Comparison of ENCODE assay signal across 1 cellular context in the genomic region with DNA sequence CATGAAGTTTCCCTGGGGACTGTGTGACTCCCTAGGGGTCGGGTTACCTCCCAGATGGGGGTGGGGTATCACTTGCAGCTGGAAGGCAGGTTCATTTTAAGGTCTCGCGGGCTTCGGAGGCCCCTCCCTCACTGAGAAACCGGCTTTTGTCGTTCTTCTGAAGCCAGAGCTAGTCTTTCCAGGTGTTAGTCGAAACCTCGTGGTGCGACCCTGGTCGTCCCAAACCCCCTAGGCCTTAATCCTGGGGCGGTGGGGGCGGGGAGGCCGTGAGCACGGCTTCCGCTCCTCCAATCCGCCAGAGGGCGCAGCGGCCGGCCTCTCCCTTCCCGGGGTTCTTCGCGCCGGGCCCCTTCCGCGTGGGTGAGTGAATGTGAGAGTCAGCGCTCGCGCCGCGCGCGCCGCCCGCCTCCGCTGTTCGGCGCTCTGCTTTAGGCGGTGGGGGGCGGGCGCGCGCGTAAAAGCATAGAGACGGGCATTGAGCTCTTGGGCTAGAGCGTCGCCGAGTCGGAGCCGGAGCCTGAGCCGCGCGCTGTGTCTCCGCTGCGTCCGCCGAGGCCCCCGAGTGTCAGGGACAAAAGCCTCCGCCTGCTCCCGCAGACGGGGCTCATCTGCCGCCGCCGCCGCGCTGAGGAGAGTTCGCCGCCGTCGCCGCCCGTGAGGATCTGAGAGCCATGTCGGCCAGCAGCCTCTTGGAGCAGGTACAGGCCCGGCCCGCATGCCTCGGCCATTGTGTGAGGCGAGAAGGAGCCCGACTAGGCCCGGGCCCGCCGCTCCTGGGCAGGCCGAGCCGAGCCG.
TF ChIP-seq lines count a peak whose summit lies in the region.

A gene (plus strand): TSS at position 491 of the 795 bp plus-strand sequence. CDS start 181 bp downstream, at position 672.

TF ChIP-seq in HepG2, 621 proteins besides CTCF, POLR2A, EP300 and RAD21 (continued from another document and continues in another):
- TF ChIP-seq, protein P1, sequence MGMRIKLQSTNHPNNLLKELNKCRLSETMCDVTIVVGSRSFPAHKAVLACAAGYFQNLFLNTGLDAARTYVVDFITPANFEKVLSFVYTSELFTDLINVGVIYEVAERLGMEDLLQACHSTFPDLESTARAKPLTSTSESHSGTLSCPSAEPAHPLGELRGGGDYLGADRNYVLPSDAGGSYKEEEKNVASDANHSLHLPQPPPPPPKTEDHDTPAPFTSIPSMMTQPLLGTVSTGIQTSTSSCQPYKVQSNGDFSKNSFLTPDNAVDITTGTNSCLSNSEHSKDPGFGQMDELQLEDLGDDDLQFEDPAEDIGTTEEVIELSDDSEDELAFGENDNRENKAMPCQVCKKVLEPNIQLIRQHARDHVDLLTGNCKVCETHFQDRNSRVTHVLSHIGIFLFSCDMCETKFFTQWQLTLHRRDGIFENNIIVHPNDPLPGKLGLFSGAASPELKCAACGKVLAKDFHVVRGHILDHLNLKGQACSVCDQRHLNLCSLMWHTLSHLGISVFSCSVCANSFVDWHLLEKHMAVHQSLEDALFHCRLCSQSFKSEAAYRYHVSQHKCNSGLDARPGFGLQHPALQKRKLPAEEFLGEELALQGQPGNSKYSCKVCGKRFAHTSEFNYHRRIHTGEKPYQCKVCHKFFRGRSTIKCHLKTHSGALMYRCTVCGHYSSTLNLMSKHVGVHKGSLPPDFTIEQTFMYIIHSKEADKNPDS (CRISPR knock-in tag; IDR thresholded peaks at IDR 0.05) = 0 out of 2 replicates have a peak, but pooled peaks have one; percentile 59
- TF ChIP-seq, protein P2, sequence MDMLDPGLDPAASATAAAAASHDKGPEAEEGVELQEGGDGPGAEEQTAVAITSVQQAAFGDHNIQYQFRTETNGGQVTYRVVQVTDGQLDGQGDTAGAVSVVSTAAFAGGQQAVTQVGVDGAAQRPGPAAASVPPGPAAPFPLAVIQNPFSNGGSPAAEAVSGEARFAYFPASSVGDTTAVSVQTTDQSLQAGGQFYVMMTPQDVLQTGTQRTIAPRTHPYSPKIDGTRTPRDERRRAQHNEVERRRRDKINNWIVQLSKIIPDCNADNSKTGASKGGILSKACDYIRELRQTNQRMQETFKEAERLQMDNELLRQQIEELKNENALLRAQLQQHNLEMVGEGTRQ (IDR thresholded peaks at IDR 0.05; ENCODE audit: low read depth, low read length) = no peak
- TF ChIP-seq, protein P2 (CRISPR knock-in tag; IDR thresholded peaks at IDR 0.05; ENCODE audit: borderline replicate concordance) = peak; percentile 48; the same call in 1 of the 2 replicates
- TF ChIP-seq, protein P3, sequence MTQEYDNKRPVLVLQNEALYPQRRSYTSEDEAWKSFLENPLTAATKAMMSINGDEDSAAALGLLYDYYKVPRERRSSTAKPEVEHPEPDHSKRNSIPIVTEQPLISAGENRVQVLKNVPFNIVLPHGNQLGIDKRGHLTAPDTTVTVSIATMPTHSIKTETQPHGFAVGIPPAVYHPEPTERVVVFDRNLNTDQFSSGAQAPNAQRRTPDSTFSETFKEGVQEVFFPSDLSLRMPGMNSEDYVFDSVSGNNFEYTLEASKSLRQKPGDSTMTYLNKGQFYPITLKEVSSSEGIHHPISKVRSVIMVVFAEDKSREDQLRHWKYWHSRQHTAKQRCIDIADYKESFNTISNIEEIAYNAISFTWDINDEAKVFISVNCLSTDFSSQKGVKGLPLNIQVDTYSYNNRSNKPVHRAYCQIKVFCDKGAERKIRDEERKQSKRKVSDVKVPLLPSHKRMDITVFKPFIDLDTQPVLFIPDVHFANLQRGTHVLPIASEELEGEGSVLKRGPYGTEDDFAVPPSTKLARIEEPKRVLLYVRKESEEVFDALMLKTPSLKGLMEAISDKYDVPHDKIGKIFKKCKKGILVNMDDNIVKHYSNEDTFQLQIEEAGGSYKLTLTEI (CRISPR knock-in tag; conservative IDR thresholded peaks at IDR 0.05) = no peak
- peak; percentile 45 for TF ChIP-seq POLR2AphosphoS5 (IDR thresholded peaks at IDR 0.05; ENCODE audit: low read depth, low read length)
- no peak for TF ChIP-seq CENPX (CRISPR knock-in tag; IDR thresholded peaks at IDR 0.05)
- no peak for TF ChIP-seq ZNF713 (CRISPR knock-in tag; IDR thresholded peaks at IDR 0.05)
- no peak for TF ChIP-seq NFE2L2 (IDR thresholded peaks at IDR 0.05; ENCODE audit: low read length)
- TF ChIP-seq, protein P4, sequence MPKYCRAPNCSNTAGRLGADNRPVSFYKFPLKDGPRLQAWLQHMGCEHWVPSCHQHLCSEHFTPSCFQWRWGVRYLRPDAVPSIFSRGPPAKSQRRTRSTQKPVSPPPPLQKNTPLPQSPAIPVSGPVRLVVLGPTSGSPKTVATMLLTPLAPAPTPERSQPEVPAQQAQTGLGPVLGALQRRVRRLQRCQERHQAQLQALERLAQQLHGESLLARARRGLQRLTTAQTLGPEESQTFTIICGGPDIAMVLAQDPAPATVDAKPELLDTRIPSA (CRISPR knock-in tag; IDR thresholded peaks at IDR 0.05; ENCODE audit: borderline replicate concordance) = peak; percentile 75
- no peak for TF ChIP-seq TCF12 (IDR thresholded peaks at IDR 0.05)
- 0 out of 2 replicates have a peak, but pooled peaks have one; percentile 30 for TF ChIP-seq TCF12 (CRISPR knock-in tag; IDR thresholded peaks at IDR 0.05)
- peak; percentile 11 for TF ChIP-seq PTBP1 (IDR thresholded peaks at IDR 0.05; ENCODE audit: low read depth, low read length, poor library complexity, severe bottlenecking)
- TF ChIP-seq, protein P5, sequence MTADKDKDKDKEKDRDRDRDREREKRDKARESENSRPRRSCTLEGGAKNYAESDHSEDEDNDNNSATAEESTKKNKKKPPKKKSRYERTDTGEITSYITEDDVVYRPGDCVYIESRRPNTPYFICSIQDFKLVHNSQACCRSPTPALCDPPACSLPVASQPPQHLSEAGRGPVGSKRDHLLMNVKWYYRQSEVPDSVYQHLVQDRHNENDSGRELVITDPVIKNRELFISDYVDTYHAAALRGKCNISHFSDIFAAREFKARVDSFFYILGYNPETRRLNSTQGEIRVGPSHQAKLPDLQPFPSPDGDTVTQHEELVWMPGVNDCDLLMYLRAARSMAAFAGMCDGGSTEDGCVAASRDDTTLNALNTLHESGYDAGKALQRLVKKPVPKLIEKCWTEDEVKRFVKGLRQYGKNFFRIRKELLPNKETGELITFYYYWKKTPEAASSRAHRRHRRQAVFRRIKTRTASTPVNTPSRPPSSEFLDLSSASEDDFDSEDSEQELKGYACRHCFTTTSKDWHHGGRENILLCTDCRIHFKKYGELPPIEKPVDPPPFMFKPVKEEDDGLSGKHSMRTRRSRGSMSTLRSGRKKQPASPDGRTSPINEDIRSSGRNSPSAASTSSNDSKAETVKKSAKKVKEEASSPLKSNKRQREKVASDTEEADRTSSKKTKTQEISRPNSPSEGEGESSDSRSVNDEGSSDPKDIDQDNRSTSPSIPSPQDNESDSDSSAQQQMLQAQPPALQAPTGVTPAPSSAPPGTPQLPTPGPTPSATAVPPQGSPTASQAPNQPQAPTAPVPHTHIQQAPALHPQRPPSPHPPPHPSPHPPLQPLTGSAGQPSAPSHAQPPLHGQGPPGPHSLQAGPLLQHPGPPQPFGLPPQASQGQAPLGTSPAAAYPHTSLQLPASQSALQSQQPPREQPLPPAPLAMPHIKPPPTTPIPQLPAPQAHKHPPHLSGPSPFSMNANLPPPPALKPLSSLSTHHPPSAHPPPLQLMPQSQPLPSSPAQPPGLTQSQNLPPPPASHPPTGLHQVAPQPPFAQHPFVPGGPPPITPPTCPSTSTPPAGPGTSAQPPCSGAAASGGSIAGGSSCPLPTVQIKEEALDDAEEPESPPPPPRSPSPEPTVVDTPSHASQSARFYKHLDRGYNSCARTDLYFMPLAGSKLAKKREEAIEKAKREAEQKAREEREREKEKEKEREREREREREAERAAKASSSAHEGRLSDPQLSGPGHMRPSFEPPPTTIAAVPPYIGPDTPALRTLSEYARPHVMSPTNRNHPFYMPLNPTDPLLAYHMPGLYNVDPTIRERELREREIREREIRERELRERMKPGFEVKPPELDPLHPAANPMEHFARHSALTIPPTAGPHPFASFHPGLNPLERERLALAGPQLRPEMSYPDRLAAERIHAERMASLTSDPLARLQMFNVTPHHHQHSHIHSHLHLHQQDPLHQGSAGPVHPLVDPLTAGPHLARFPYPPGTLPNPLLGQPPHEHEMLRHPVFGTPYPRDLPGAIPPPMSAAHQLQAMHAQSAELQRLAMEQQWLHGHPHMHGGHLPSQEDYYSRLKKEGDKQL (CRISPR knock-in tag; IDR thresholded peaks at IDR 0.05; ENCODE audit: low read depth) = no peak
- no peak for TF ChIP-seq NFATC3 (CRISPR knock-in tag; IDR thresholded peaks at IDR 0.05)
- TF ChIP-seq ZKSCAN1 (IDR thresholded peaks at IDR 0.05; ENCODE audit: low read length) = no peak
- TF ChIP-seq, protein P6, sequence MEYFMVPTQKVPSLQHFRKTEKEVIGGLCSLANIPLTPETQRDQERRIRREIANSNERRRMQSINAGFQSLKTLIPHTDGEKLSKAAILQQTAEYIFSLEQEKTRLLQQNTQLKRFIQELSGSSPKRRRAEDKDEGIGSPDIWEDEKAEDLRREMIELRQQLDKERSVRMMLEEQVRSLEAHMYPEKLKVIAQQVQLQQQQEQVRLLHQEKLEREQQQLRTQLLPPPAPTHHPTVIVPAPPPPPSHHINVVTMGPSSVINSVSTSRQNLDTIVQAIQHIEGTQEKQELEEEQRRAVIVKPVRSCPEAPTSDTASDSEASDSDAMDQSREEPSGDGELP (IDR thresholded peaks at IDR 0.05; ENCODE audit: borderline replicate concordance, low read depth) = peak; percentile 86
- peak; percentile 53; the same call in 1 of the 2 replicates for TF ChIP-seq ZNF878 (CRISPR knock-in tag; IDR thresholded peaks at IDR 0.05)
- peak; percentile 23; the same call in 1 of the 2 replicates for TF ChIP-seq ZBTB3 (CRISPR knock-in tag; IDR thresholded peaks at IDR 0.05; ENCODE audit: borderline replicate concordance, low read depth)
- TF ChIP-seq PCBP2 (optimal IDR thresholded peaks at IDR 0.05; ENCODE audit: low read depth, low read length, poor library complexity, severe bottlenecking) = no peak
- TF ChIP-seq ZFP36L1 (CRISPR knock-in tag; IDR thresholded peaks at IDR 0.05) = peak; percentile 34; the same call in 1 of the 2 replicates
- TF ChIP-seq, protein P7, sequence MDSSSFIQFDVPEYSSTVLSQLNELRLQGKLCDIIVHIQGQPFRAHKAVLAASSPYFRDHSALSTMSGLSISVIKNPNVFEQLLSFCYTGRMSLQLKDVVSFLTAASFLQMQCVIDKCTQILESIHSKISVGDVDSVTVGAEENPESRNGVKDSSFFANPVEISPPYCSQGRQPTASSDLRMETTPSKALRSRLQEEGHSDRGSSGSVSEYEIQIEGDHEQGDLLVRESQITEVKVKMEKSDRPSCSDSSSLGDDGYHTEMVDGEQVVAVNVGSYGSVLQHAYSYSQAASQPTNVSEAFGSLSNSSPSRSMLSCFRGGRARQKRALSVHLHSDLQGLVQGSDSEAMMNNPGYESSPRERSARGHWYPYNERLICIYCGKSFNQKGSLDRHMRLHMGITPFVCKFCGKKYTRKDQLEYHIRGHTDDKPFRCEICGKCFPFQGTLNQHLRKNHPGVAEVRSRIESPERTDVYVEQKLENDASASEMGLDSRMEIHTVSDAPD (CRISPR knock-in tag; IDR thresholded peaks at IDR 0.05) = no peak
- TF ChIP-seq ZNF367 (CRISPR knock-in tag; IDR thresholded peaks at IDR 0.05; ENCODE audit: borderline replicate concordance) = no peak
- TF ChIP-seq ZNF143 (CRISPR knock-in tag; IDR thresholded peaks at IDR 0.05) = peak; percentile 86
- no peak for TF ChIP-seq ZNF432 (CRISPR knock-in tag; IDR thresholded peaks at IDR 0.05; ENCODE audit: borderline replicate concordance)
- TF ChIP-seq, protein P8, sequence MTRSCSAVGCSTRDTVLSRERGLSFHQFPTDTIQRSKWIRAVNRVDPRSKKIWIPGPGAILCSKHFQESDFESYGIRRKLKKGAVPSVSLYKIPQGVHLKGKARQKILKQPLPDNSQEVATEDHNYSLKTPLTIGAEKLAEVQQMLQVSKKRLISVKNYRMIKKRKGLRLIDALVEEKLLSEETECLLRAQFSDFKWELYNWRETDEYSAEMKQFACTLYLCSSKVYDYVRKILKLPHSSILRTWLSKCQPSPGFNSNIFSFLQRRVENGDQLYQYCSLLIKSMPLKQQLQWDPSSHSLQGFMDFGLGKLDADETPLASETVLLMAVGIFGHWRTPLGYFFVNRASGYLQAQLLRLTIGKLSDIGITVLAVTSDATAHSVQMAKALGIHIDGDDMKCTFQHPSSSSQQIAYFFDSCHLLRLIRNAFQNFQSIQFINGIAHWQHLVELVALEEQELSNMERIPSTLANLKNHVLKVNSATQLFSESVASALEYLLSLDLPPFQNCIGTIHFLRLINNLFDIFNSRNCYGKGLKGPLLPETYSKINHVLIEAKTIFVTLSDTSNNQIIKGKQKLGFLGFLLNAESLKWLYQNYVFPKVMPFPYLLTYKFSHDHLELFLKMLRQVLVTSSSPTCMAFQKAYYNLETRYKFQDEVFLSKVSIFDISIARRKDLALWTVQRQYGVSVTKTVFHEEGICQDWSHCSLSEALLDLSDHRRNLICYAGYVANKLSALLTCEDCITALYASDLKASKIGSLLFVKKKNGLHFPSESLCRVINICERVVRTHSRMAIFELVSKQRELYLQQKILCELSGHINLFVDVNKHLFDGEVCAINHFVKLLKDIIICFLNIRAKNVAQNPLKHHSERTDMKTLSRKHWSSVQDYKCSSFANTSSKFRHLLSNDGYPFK (CRISPR knock-in tag; IDR thresholded peaks at IDR 0.05; ENCODE audit: borderline replicate concordance) = peak; percentile 83; the same call in 1 of the 2 replicates
- TF ChIP-seq DNMT1 (CRISPR knock-in tag; IDR thresholded peaks at IDR 0.05) = peak; percentile 24; the same call in 1 of the 2 replicates
- no peak for TF ChIP-seq SMC3 (IDR thresholded peaks at IDR 0.05; ENCODE audit: low read length)
- TF ChIP-seq THYN1 (CRISPR knock-in tag; IDR thresholded peaks at IDR 0.05; ENCODE audit: borderline replicate concordance, low read depth) = no peak
- TF ChIP-seq MYNN (CRISPR knock-in tag; IDR thresholded peaks at IDR 0.05; ENCODE audit: low read depth) = no peak
- TF ChIP-seq, protein P9, sequence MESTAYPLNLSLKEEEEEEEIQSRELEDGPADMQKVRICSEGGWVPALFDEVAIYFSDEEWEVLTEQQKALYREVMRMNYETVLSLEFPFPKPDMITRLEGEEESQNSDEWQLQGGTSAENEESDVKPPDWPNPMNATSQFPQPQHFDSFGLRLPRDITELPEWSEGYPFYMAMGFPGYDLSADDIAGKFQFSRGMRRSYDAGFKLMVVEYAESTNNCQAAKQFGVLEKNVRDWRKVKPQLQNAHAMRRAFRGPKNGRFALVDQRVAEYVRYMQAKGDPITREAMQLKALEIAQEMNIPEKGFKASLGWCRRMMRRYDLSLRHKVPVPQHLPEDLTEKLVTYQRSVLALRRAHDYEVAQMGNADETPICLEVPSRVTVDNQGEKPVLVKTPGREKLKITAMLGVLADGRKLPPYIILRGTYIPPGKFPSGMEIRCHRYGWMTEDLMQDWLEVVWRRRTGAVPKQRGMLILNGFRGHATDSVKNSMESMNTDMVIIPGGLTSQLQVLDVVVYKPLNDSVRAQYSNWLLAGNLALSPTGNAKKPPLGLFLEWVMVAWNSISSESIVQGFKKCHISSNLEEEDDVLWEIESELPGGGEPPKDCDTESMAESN (CRISPR knock-in tag; conservative IDR thresholded peaks at IDR 0.05) = no peak; the same call in 1 of the 2 replicates
- peak; percentile 92 for TF ChIP-seq PHF5A (CRISPR knock-in tag; IDR thresholded peaks at IDR 0.05; ENCODE audit: low read depth, unreplicated experiment)
- TF ChIP-seq ZMAT3 (CRISPR knock-in tag; conservative IDR thresholded peaks at IDR 0.05) = peak; percentile 47
- TF ChIP-seq PHF8 (CRISPR knock-in tag; IDR thresholded peaks at IDR 0.05) = peak; percentile 95
